ENCODE assay signal across 1 cellular context in the genomic region with DNA sequence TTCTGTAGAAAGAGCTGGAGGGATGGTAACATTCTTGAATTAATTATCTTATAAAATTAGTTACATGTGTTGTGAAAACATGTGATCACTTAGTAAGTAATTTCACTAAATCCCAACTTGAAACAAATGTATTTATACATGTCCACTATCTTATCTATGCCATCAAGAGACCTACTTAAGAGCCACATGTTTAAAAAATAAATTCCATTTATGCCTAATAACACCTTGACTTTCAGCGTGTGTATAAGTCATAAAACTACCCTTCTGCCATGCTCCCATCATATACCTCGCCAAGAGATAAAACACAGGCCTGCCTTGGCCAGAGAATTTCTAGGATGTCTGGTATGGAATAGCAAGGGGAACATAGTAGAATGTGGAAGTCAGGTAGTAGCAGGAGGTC.
TF ChIP-seq lines count a peak whose summit lies in the region.

No MANE protein-coding gene starts in this region.

TF ChIP-seq in SK-N-SH, 30 proteins besides CTCF, POLR2A, EP300 and RAD21:
- peak; percentile 3; the same call in 1 of the 2 replicates for TF ChIP-seq TCF12 (IDR thresholded peaks at IDR 0.05)
- TF ChIP-seq YY1 (IDR thresholded peaks at IDR 0.05; ENCODE audit: low read depth), result no peak
- peak; percentile 72 for TF ChIP-seq GATA2 (CRISPR knock-in tag; IDR thresholded peaks at IDR 0.05)
- no peak for TF ChIP-seq POLR2AphosphoS5 (IDR thresholded peaks at IDR 0.05; ENCODE audit: low read depth, low read length)
- no peak for TF ChIP-seq SIN3A (IDR thresholded peaks at IDR 0.05; ENCODE audit: borderline replicate concordance, low read depth, low read length)
- TF ChIP-seq, protein P1, sequence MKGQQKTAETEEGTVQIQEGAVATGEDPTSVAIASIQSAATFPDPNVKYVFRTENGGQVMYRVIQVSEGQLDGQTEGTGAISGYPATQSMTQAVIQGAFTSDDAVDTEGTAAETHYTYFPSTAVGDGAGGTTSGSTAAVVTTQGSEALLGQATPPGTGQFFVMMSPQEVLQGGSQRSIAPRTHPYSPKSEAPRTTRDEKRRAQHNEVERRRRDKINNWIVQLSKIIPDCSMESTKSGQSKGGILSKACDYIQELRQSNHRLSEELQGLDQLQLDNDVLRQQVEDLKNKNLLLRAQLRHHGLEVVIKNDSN (IDR thresholded peaks at IDR 0.05; ENCODE audit: borderline replicate concordance, low read depth), result no peak
- peak; percentile 64; the same call in 1 of the 2 replicates for TF ChIP-seq MXI1 (IDR thresholded peaks at IDR 0.05; ENCODE audit: low read depth, low read length)
- peak; percentile 66; the same call in 1 of the 2 replicates for TF ChIP-seq RCOR1 (IDR thresholded peaks at IDR 0.05; ENCODE audit: low read length)
